ENCODE assay signal across 8 cellular contexts in genomic region chr9:127937383-127938297, GRCh38. TPM values are rescaled to one million over a fixed set of nuclear protein-coding genes. Genes with fewer than 3 reads are reported as not detected.
DNase-seq lines count a peak whose midpoint lies in the region; ATAC-seq and TF ChIP-seq lines count a peak whose summit lies in the region.

Gene DPM2, minus strand, starts transcription at chr9:127937854. Its CDS starts 34 bp downstream, at chr9:127937820.

- ATAC-seq in GM19043 (IDR thresholded peaks at IDR 0.05; ENCODE audit: low read depth, unreplicated experiment), result peak; percentile 93
- peak; percentile 95 for ATAC-seq in HG03354 (IDR thresholded peaks at IDR 0.05; ENCODE audit: poor library complexity, severe bottlenecking, unreplicated experiment)

- H3K4me3 ChIP-seq in dorsolateral prefrontal cortex, result peak within 1 kb of the TSS; percentile 63 to 94 (median 86)
- H3K4me3 ChIP-seq in liver (ENCODE audit: low read depth in 1 of 3, low read length in 3 of 3), result peak within 1 kb of the TSS; percentile 75 to 84 (median 75)

- 4% methylated on average over 61 of the region's 61 CpGs for WGBS in liver

- DNase-seq in Ammon's horn (ENCODE audit: low spot score), result peak; percentile 91
- peak; percentile 91 for DNase-seq in NCI-H69 (lab: John Stamatoyannopoulos, UW)
- DNase-seq in activated CD4-positive, alpha-beta T cell treated with anti-CD3 and anti-CD28 coated beads, Interleukin-2, amount 50 U/mL, for 4 hours, result peak; percentile 78 to 79
- DNase-seq in dorsolateral prefrontal cortex, result peak; percentile 59 to 87 (median 81)
- DNase-seq in stimulated activated CD4-positive, alpha-beta T cell treated with anti-CD3 and anti-CD28 coated beads, Interleukin-2, amount 100 ng/mL, for 48 hours, result peak; percentile 78 to 80

- intact Hi-C loops in dorsolateral prefrontal cortex (cut with DNase I), result no loop called here

- TF ChIP-seq RAD21 in liver (IDR thresholded peaks at IDR 0.05), result no peak

- peaks cover 0 to 22% (median 15%) of the 10 kb centered on the region in 4 donors for H3K4me1 ChIP-seq in liver (ENCODE audit: control insufficient read depth in 4 of 4, insufficient read depth in 4 of 4, low read length in 3 of 4)

- peak within 1 kb of the TSS in 58 of 59 donors; percentile 30 to 89 (median 77) for H3K27ac ChIP-seq in dorsolateral prefrontal cortex
- H3K27ac ChIP-seq in liver (ENCODE audit: low read depth in 1 of 2, low read length in 2 of 2), result peak within 1 kb of the TSS; percentile 10 to 21

- TF ChIP-seq CTCF in dorsolateral prefrontal cortex (IDR thresholded peaks at IDR 0.05 in 54 of 56, conservative IDR thresholded peaks at IDR 0.05 in 2 of 56; ENCODE audit: low read depth in 1 of 56, partially characterized antibody in 56 of 56), result peak in 14 of 56 donors; percentile 5 to 29 (median 16)
- no peak for TF ChIP-seq CTCF in liver (IDR thresholded peaks at IDR 0.05; ENCODE audit: low read depth, low read length, missing input control)

- no peaks in the 10 kb centered on the region for H3K9me3 ChIP-seq in liver (ENCODE audit: control insufficient read depth in 4 of 4, low read length in 3 of 4)

- peak within 1 kb of the TSS; percentile 33 to 45 for H3K9ac ChIP-seq in liver (ENCODE audit: low read depth in 1 of 2, low read length in 2 of 2)

- no peaks in the 10 kb centered on the region for H3K27me3 ChIP-seq in dorsolateral prefrontal cortex
- H3K27me3 ChIP-seq in liver (ENCODE audit: control insufficient read depth in 4 of 4, insufficient read depth in 4 of 4, low read length in 3 of 4), result no peaks in the 10 kb centered on the region

- peaks cover 0 to 8% (median 2%) of the 10 kb centered on the region in 4 donors for H3K36me3 ChIP-seq in liver (ENCODE audit: control insufficient read depth in 4 of 4, insufficient read depth in 3 of 4, low read depth in 1 of 4, low read length in 3 of 4)

TF ChIP-seq in liver, 16 proteins besides CTCF, POLR2A, EP300 and RAD21:
- TF ChIP-seq GABPA (IDR thresholded peaks at IDR 0.05 in 1 of 2, conservative IDR thresholded peaks at IDR 0.05 in 1 of 2) (peak; percentile 92 to 97), ZBTB33 (IDR thresholded peaks at IDR 0.05) (no peak), SP1 (IDR thresholded peaks at IDR 0.05) (no peak), JUND (IDR thresholded peaks at IDR 0.05) (no peak), EGR1 (IDR thresholded peaks at IDR 0.05; ENCODE audit: low read depth in 2 of 2) (no peak), RXRA (IDR thresholded peaks at IDR 0.05) (peak in 1 of 2 donors; percentile 8), REST (IDR thresholded peaks at IDR 0.05) (no peak), TAF1 (conservative IDR thresholded peaks at IDR 0.05) (no peak), ATF3 (IDR thresholded peaks at IDR 0.05) (no peak), YY1 (IDR thresholded peaks at IDR 0.05) (peak; percentile 29), FOXA1 (IDR thresholded peaks at IDR 0.05) (no peak), HNF4A (conservative IDR thresholded peaks at IDR 0.05) (no peak), HNF4G (IDR thresholded peaks at IDR 0.05) (no peak)
TF ChIP-seq in liver: peak in this region for 3.

RNA-seq across cellular contexts. Expression of gene DPM2, which starts in this region (rescaled TPM):
- total RNA-seq in dorsolateral prefrontal cortex (10 to 100 TPM; 23.7 to 41.9 (median 31.9) TPM), liver (10 to 100 TPM in 1 of 2 donors, 1 to 10 TPM in 1; 9.3 to 22.0 TPM)
- polyA plus RNA-seq in liver, result 10 to 100 TPM; 22.0 to 25.0 TPM

Comparison
In these comparisons a context has a peak if more than half of its experiments do, and no peak if none do; other contexts are left out.
1. Peak in every context shown above with its lines: DNase-seq, ATAC-seq, H3K4me3 ChIP-seq and H3K27ac ChIP-seq.